Comparison of ENCODE assay signal across 19 cellular contexts in the genomic region with DNA sequence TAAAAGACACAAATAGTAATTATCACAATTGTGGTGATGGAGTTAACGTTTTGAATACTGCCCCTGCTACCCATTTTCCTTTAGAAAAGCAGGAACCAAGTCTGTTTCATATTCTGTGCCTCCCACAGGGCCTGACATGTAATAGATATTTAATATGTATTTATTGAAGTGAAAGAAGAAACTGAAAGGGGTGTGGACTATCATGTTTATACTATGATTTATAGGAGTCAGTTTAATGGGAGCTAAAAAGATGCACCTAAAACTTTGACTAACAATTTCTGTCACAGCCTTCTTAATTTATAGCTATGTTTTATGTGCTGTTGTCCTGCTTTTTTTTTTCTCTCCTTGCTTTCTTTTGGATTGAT. TPM values are rescaled to one million over a fixed set of nuclear protein-coding genes. Genes with fewer than 3 reads are reported as not detected.
DNase-seq lines count a peak whose midpoint lies in the region; ATAC-seq, FAIRE-seq and TF ChIP-seq lines count a peak whose summit lies in the region.
"Had no signal": no experiment of that assay in that cellular context is flagged by ENCODE, and none has a peak within 500 bp of the region (broad histone marks: within the 10 kb centered on the region; RNA-seq: fewer than 3 reads in every experiment).

No MANE protein-coding gene starts in this region.

- peaks cover 3 to 13% (median 8%) of the 10 kb centered on the region in 3 donors for H3K27me3 Mint-ChIP-seq in CD14-positive monocyte (ENCODE audit: low read depth in 3 of 3)
- H3K27me3 Mint-ChIP-seq: activated CD8-positive, alpha-beta T cell treated with anti-CD3 and anti-CD28 coated beads for 36 hours had no signal

- H3K79me2 ChIP-seq in PC-3 (ENCODE audit: low read length) (no peaks in the 10 kb centered on the region), endothelial cell of umbilical vein (ENCODE audit: control insufficient read depth, insufficient read depth, low read length) (no peaks in the 10 kb centered on the region)

- no peak for FAIRE-seq in endothelial cell of umbilical vein (lab: Jason Lieb, UNC)

- no peaks in the 10 kb centered on the region for H4K20me1 ChIP-seq in PC-3 (ENCODE audit: low read length)
- H4K20me1 ChIP-seq in endothelial cell of umbilical vein (replicated peaks; ENCODE audit: control insufficient read depth, extremely low read depth, insufficient read depth, low read length): no peaks in the 10 kb centered on the region

- no peak overlapping the region for H3K4me3 ChIP-seq in PC-3 (ENCODE audit: low read length)
- H3K4me3 ChIP-seq in endothelial cell of umbilical vein (replicated peaks in 1 of 3; ENCODE audit: insufficient read depth in 1 of 3, low read depth in 1 of 3, low read length in 3 of 3): no peak overlapping the region
- no peak overlapping the region for H3K4me3 ChIP-seq in rectal smooth muscle tissue (ENCODE audit: low read length)
- H3K4me3 ChIP-seq: upper lobe of right lung had no signal

- dilution Hi-C loops in endothelial cell of umbilical vein (cut with MboI; ENCODE audit: extremely low pct_ligation_motif_present, low sequenced_read_pairs): no loop called here

- TF ChIP-seq CTCF in CD14-positive monocyte (IDR thresholded peaks at IDR 0.05) (no peak), PC-3 (conservative IDR thresholded peaks at IDR 0.05; ENCODE audit: low read depth, low read length) (no peak), endothelial cell of umbilical vein (IDR thresholded peaks at IDR 0.05; ENCODE audit: extremely low read depth in 1 of 2, insufficient read depth in 1 of 2, low read depth in 1 of 2, low read length in 2 of 2) (no peak)

- H3K4me1 ChIP-seq in PC-3 (ENCODE audit: insufficient read depth, low read length) (peaks cover 8% of the 10 kb centered on the region), endothelial cell of umbilical vein (ENCODE audit: control insufficient read depth, extremely low read depth, insufficient read depth, low read length) (peaks cover 11% of the 10 kb centered on the region), rectal smooth muscle tissue (ENCODE audit: control insufficient read depth, insufficient read depth, low read length) (no peaks in the 10 kb centered on the region)

- H3K4me2 ChIP-seq in PC-3 (ENCODE audit: low read length) (no peak overlapping the region), endothelial cell of umbilical vein (ENCODE audit: insufficient read depth, low read length) (peak overlapping the region; percentile 60)

- H2AFZ ChIP-seq in PC-3 (ENCODE audit: low read length) (no peak overlapping the region), endothelial cell of umbilical vein (ENCODE audit: low read depth, low read length) (peak overlapping the region; percentile 76)

- H3K9me2 ChIP-seq in PC-3 (replicated peaks; ENCODE audit: low read length): no peaks in the 10 kb centered on the region

- H3K9ac ChIP-seq in PC-3 (ENCODE audit: low read length) (no peak overlapping the region), endothelial cell of umbilical vein (replicated peaks; ENCODE audit: extremely low read depth, insufficient read depth, low read length) (no peak overlapping the region), rectal smooth muscle tissue (ENCODE audit: low read length) (no peak overlapping the region)

- no peak for DNase-seq in CD14-positive monocyte (ENCODE audit: low spot score)
- no peak for DNase-seq in PC-3
- DNase-seq in endothelial cell of umbilical vein (ENCODE audit: low read depth, low spot score): no peak
- no peak for DNase-seq in SW 1271 (lab: John Stamatoyannopoulos, UW)
- no peak for DNase-seq in AML-193 (lab: John Stamatoyannopoulos, UW)
- no peak for DNase-seq in substantia nigra (lab: John Stamatoyannopoulos, UW)
- DNase-seq: activated CD8-positive, alpha-beta T cell treated with anti-CD3 and anti-CD28 coated beads for 36 hours; activated gamma-delta T cell treated with Interleukin-2 at 50 U/mL for 16 hours; GOT3; hippocampal formation; left ventricle myocardium superior; NCI-H1436 treated with DMSO at 0.1 percent for 48 hours; NCI-H526; nephron progenitor cell; upper lobe of right lung had no signal

- peak overlapping the region in 6 of 7 donors; percentile 15 to 73 (median 57) for H3K27ac Mint-ChIP-seq in CD14-positive monocyte
- H3K27ac Mint-ChIP-seq: activated CD8-positive, alpha-beta T cell treated with anti-CD3 and anti-CD28 coated beads for 36 hours had no signal

- H3K27ac ChIP-seq in PC-3 (ENCODE audit: low read length): peak overlapping the region; percentile 21; the same call in 1 of the 2 replicates
- H3K27ac ChIP-seq in endothelial cell of umbilical vein (ENCODE audit: insufficient read depth, low read depth, low read length): peak overlapping the region; percentile 38
- H3K27ac ChIP-seq in rectal smooth muscle tissue (ENCODE audit: low read depth, low read length): peak overlapping the region; percentile 25
- H3K27ac ChIP-seq in substantia nigra (ENCODE audit: low read depth, low read length, poor library complexity, severe bottlenecking): no peak overlapping the region
- H3K27ac ChIP-seq: upper lobe of right lung had no signal

- H3K4me3 Mint-ChIP-seq in CD14-positive monocyte: peak overlapping the region in 1 of 2 donors; percentile 49
- H3K4me3 Mint-ChIP-seq: activated CD8-positive, alpha-beta T cell treated with anti-CD3 and anti-CD28 coated beads for 36 hours; nephron progenitor cell had no signal

- ATAC-seq in PC-3: peak; percentile 68
- no peak for ATAC-seq in GM19467 (IDR thresholded peaks at IDR 0.05; ENCODE audit: unreplicated experiment)
- ATAC-seq: activated CD8-positive, alpha-beta T cell treated with anti-CD3 and anti-CD28 coated beads for 36 hours; left ventricle myocardium superior had no signal

- peaks cover 37% of the 10 kb centered on the region for H3K4me1 Mint-ChIP-seq in CD14-positive monocyte
- H3K4me1 Mint-ChIP-seq: nephron progenitor cell had no signal

- H3K9me1 ChIP-seq in endothelial cell of umbilical vein (replicated peaks; ENCODE audit: control insufficient read depth, extremely low read depth, insufficient read depth, low read length): no peaks in the 10 kb centered on the region

- peaks cover 6 to 19% (median 15%) of the 10 kb centered on the region in 7 donors for H3K9me3 Mint-ChIP-seq in CD14-positive monocyte
- H3K9me3 Mint-ChIP-seq: activated CD8-positive, alpha-beta T cell treated with anti-CD3 and anti-CD28 coated beads for 36 hours had no signal

- peaks cover 46 to 50% of the 10 kb centered on the region in 2 donors for H3K36me3 Mint-ChIP-seq in CD14-positive monocyte

- intact Hi-C loops in CD14-positive monocyte (cut with micrococcal nuclease): no loop called here
- intact Hi-C loops in PC-3 (cut with micrococcal nuclease): no loop called here
- intact Hi-C loops in endothelial cell of umbilical vein (cut with micrococcal nuclease): no loop called here

- CTCF ChIA-PET in PC-3 (lab: Charles Lee): interaction anchor here (0.7 kb wide), 1 partner anchor 166 kb away, joined by 3 read pairs; no protein-coding TSS in a partner anchor
- CTCF ChIA-PET in endothelial cell of umbilical vein (lab: Charles Lee): interaction anchor here (1.4 to 1.9 kb wide), 3 partner anchors 18 to 166 kb away, joined by 3 to 12 read pairs (median 6); no protein-coding TSS in a partner anchor

- POLR2A ChIA-PET in PC-3 (lab: Charles Lee; ENCODE audit: unreplicated experiment): no interaction called here
- POLR2A ChIA-PET in endothelial cell of umbilical vein (lab: Charles Lee): no interaction called here

- no peaks in the 10 kb centered on the region for H3K27me3 ChIP-seq in PC-3 (ENCODE audit: low read length)
- H3K27me3 ChIP-seq in endothelial cell of umbilical vein (ENCODE audit: control insufficient read depth in 2 of 2, insufficient read depth in 2 of 2, low read length in 2 of 2): no peaks in the 10 kb centered on the region
- H3K27me3 ChIP-seq in rectal smooth muscle tissue (ENCODE audit: control insufficient read depth, insufficient read depth, low read length): no peaks in the 10 kb centered on the region
- H3K27me3 ChIP-seq: upper lobe of right lung had no signal

- no peaks in the 10 kb centered on the region for H3K9me3 ChIP-seq in PC-3 (ENCODE audit: low read length)
- no peaks in the 10 kb centered on the region for H3K9me3 ChIP-seq in endothelial cell of umbilical vein (replicated peaks; ENCODE audit: control insufficient read depth, insufficient read depth, low read length)
- H3K9me3 ChIP-seq: upper lobe of right lung had no signal

- H3F3A ChIP-seq in PC-3 (ENCODE audit: low read length, unreplicated experiment): no peaks in the 10 kb centered on the region

- TF ChIP-seq POLR2A in endothelial cell of umbilical vein (IDR thresholded peaks at IDR 0.05; ENCODE audit: low read depth, low read length): no peak

- BruUV-seq in PC-3 (replicated peaks; lab: Mats Ljungman, UMichigan) (no TSS peak), endothelial cell of umbilical vein (replicated peaks; lab: Mats Ljungman, UMichigan) (no TSS peak)

- 0 out of 2 replicates have a peak, but pooled peaks cover 5% of the 10 kb centered on the region for H3K36me3 ChIP-seq in PC-3 (ENCODE audit: low read depth, low read length)
- peaks cover 0 to 9% of the 10 kb centered on the region in 2 experiments for H3K36me3 ChIP-seq in endothelial cell of umbilical vein (ENCODE audit: control insufficient read depth in 2 of 2, extremely low read depth in 1 of 2, insufficient read depth in 2 of 2, low read length in 2 of 2)
- peaks cover 8% of the 10 kb centered on the region for H3K36me3 ChIP-seq in rectal smooth muscle tissue (ENCODE audit: control insufficient read depth, insufficient read depth, low read length)

TF ChIP-seq in endothelial cell of umbilical vein, 7 proteins besides CTCF, POLR2A, EP300 and RAD21:
- TF ChIP-seq GATA2 (IDR thresholded peaks at IDR 0.05; ENCODE audit: insufficient read depth, insufficient read length, low read depth, low read length): no peak
- TF ChIP-seq MYC (IDR thresholded peaks at IDR 0.05; ENCODE audit: low read depth, low read length): no peak

RNA-seq across cellular contexts. Expression of a gene that starts 24.1 kb away (rescaled TPM):
- polyA plus RNA-seq in CD14-positive monocyte (not detected), endothelial cell of umbilical vein (0.81 and 1.0 TPM in 2 replicates)
- total RNA-seq in PC-3 (2014; rRNA removed) (12.0 and 13.9 TPM in 2 replicates), endothelial cell of umbilical vein (1.2 and 1.5 TPM in 2 replicates)
- 0.12 and 0.48 TPM in 2 replicates for polyA plus RNA-seq in endothelial cell of umbilical vein (2011; cell fraction: cytosol; rRNA removed)
- not detected in 2 replicates for polyA plus RNA-seq in endothelial cell of umbilical vein (2011; cell fraction: nucleus; rRNA removed)
- polyA plus RNA-seq in endothelial cell of umbilical vein (2012): 0.47 and 0.85 TPM in 2 replicates
- not detected in 2 replicates for polyA minus RNA-seq in endothelial cell of umbilical vein
- polyA minus RNA-seq in endothelial cell of umbilical vein (2011; cell fraction: cytosol; rRNA and poly(A)+ RNA removed): not detected
- polyA minus RNA-seq in endothelial cell of umbilical vein (2011; cell fraction: nucleus; rRNA and poly(A)+ RNA removed): 0.96 TPM in 1 of 2 replicates, not detected in the other
- total RNA-seq: left ventricle myocardium superior, M059J, mononuclear cell had no signal
